Comparison of ENCODE assay signal across 20 cellular contexts in genomic region chr7:36305226-36305625, GRCh38.
DNase-seq lines count a peak whose midpoint lies in the region; ATAC-seq and TF ChIP-seq lines count a peak whose summit lies in the region.
"Had no signal": no experiment of that assay in that cellular context is flagged by ENCODE, and none has a peak within 500 bp of the region (broad histone marks: within the 10 kb centered on the region; RNA-seq: fewer than 3 reads in every experiment).

No MANE protein-coding gene starts in this region.

- TF ChIP-seq CTCF in HEK293 (tag by site-specific recombination; IDR thresholded peaks at IDR 0.05) (no peak), chondrocyte (IDR thresholded peaks at IDR 0.05) (no peak), GM10266 (IDR thresholded peaks at IDR 0.05; ENCODE audit: control insufficient read depth, insufficient read depth, low read depth, missing control alignments) (no peak)

- H3K36me3 ChIP-seq in H7 (replicated peaks; ENCODE audit: control insufficient read depth, insufficient read depth, low read length) (no peaks in the 10 kb centered on the region), HEK293 (ENCODE audit: control insufficient read depth in 2 of 2, insufficient read depth in 1 of 2, low read length in 2 of 2) (no peaks in the 10 kb centered on the region), trophoblast cell (ENCODE audit: control insufficient read depth in 1 of 2, insufficient read depth in 2 of 2, low read length in 2 of 2) (no peaks in the 10 kb centered on the region)
- H3K36me3 ChIP-seq: SJSA1 had no signal

- H4K8ac ChIP-seq in trophoblast cell (ENCODE audit: low read depth, low read length), result no peak overlapping the region

- no peaks in the 10 kb centered on the region for H3K36me3 Mint-ChIP-seq in chondrocyte (ENCODE audit: low read depth)
- H3K36me3 Mint-ChIP-seq: CD4-positive, CD25-positive, alpha-beta regulatory T cell; IgD-negative memory B cell had no signal

- peak overlapping the region; percentile 48 for H3K23ac ChIP-seq in trophoblast cell (ENCODE audit: low read length)

- no peak overlapping the region for H2AK5ac ChIP-seq in trophoblast cell (ENCODE audit: low read length)

- H4K12ac ChIP-seq in trophoblast cell (ENCODE audit: low read depth, low read length), result no peak overlapping the region

- H2BK120ac ChIP-seq in trophoblast cell (ENCODE audit: insufficient read depth, low read length, poor library complexity), result no peak overlapping the region

- CTCF ChIA-PET in HEK293 (lab: Yijun Ruan, JAX), result interaction anchor here (0.6 to 5.6 kb wide), 5 partner anchors 14 to 329 kb away, joined by 3 to 50 read pairs (median 6); no protein-coding TSS in a partner anchor

- no peak overlapping the region for H3K9ac ChIP-seq in trophoblast cell (ENCODE audit: low read length)

- H3K4me1 ChIP-seq in HEK293 (ENCODE audit: control insufficient read depth, insufficient read depth, low read length), result peaks cover 18% of the 10 kb centered on the region
- H3K4me1 ChIP-seq in trophoblast cell (ENCODE audit: control insufficient read depth in 1 of 2, insufficient read depth in 2 of 2, low read length in 2 of 2), result peaks cover 2 to 11% of the 10 kb centered on the region in 2 experiments

- no peak overlapping the region for H2BK5ac ChIP-seq in trophoblast cell (ENCODE audit: low read depth, low read length, poor library complexity)

- H4K91ac ChIP-seq in trophoblast cell (ENCODE audit: low read depth, low read length), result no peak overlapping the region

- H3K4me3 ChIP-seq in H7 (ENCODE audit: insufficient read depth, low read depth, low read length) (no peak overlapping the region), HEK293 (ENCODE audit: low read depth, low read length) (no peak overlapping the region), trophoblast cell (ENCODE audit: low read depth, low read length) (no peak overlapping the region)
- H3K4me3 ChIP-seq: SJSA1 had no signal

- H3K27me3 ChIP-seq in H7 (ENCODE audit: control insufficient read depth, insufficient read depth, low read length), result no peaks in the 10 kb centered on the region
- no peaks in the 10 kb centered on the region for H3K27me3 ChIP-seq in trophoblast cell (ENCODE audit: insufficient read depth, low read length)
- H3K27me3 ChIP-seq: SJSA1 had no signal

- DNase-seq in H7 (peak; percentile 2), chondrocyte (ENCODE audit: low spot score) (peak; percentile 74), trophoblast cell (no peak), GM10266 (ENCODE audit: extremely low spot score) (no peak), RPMI8226 (no peak)
- DNase-seq: CD4-positive, CD25-positive, alpha-beta regulatory T cell; EL; GF-D8; Kasumi-1; NCI-H1694; NCI-H2081; NCI-H2171; NCI-H345; NCI-H774; NK-92 treated with Interleukin-12 subunit alpha and Interleukin-12 subunit beta, amount 100 ng/mL, for 24 hours had no signal

- peaks cover 51% of the 10 kb centered on the region for H3K4me1 Mint-ChIP-seq in chondrocyte (ENCODE audit: low read depth)
- H3K4me1 Mint-ChIP-seq: IgD-negative memory B cell had no signal

- no peak overlapping the region for H3K4me3 Mint-ChIP-seq in chondrocyte (ENCODE audit: unreplicated experiment)
- H3K4me3 Mint-ChIP-seq: CD4-positive, CD25-positive, alpha-beta regulatory T cell; IgD-negative memory B cell had no signal

- no peak overlapping the region for H3K14ac ChIP-seq in trophoblast cell (ENCODE audit: low read length)

- no peak overlapping the region for H3K18ac ChIP-seq in trophoblast cell (ENCODE audit: low read length)

- H3K4me2 ChIP-seq in trophoblast cell (ENCODE audit: low read length), result no peak overlapping the region

- H3K79me2 ChIP-seq in trophoblast cell (ENCODE audit: control insufficient read depth, insufficient read depth, low read length, poor library complexity), result no peaks in the 10 kb centered on the region

- H3K9me3 ChIP-seq in HEK293 (ENCODE audit: control insufficient read depth, insufficient read depth, low read depth, low read length), result no peaks in the 10 kb centered on the region
- H3K9me3 ChIP-seq in trophoblast cell (ENCODE audit: insufficient read depth, low read depth, low read length), result peaks cover 3% of the 10 kb centered on the region
- H3K9me3 ChIP-seq: SJSA1 had no signal

- no peak overlapping the region for H2AFZ ChIP-seq in trophoblast cell (ENCODE audit: insufficient read depth, low read length, poor library complexity)

- H2BK12ac ChIP-seq in trophoblast cell (ENCODE audit: low read length), result no peak overlapping the region

- no peaks in the 10 kb centered on the region for H3K27me3 Mint-ChIP-seq in chondrocyte (ENCODE audit: low read depth)
- H3K27me3 Mint-ChIP-seq: CD4-positive, CD25-positive, alpha-beta regulatory T cell; IgD-negative memory B cell had no signal

- POLR2A ChIA-PET in HEK293 (lab: Yijun Ruan, JAX), result no interaction called here

- H3K79me1 ChIP-seq in trophoblast cell (ENCODE audit: low read length), result no peaks in the 10 kb centered on the region

- no peak for ATAC-seq in HG03469 (IDR thresholded peaks at IDR 0.05; ENCODE audit: unreplicated experiment)
- ATAC-seq: Panc1 had no signal

- H3K9me3 Mint-ChIP-seq in chondrocyte (ENCODE audit: low read depth), result no peaks in the 10 kb centered on the region
- H3K9me3 Mint-ChIP-seq: CD4-positive, CD25-positive, alpha-beta regulatory T cell; IgD-negative memory B cell had no signal

- H3K4ac ChIP-seq in trophoblast cell (ENCODE audit: low read depth, low read length), result no peak overlapping the region

- H3K27ac ChIP-seq in HEK293 (ENCODE audit: extremely low read depth, low read depth, low read length), result no peak overlapping the region
- no peak overlapping the region for H3K27ac ChIP-seq in trophoblast cell (ENCODE audit: low read depth, low read length)

- WGBS in trophoblast cell (ENCODE audit: extremely low coverage, insufficient coverage, insufficient read length), result no CpG with 5 or more reads among the region's 18 CpGs

- H3K27ac Mint-ChIP-seq in chondrocyte (ENCODE audit: unreplicated experiment), result peak overlapping the region; percentile 27
- H3K27ac Mint-ChIP-seq: IgD-negative memory B cell had no signal

TF ChIP-seq in HEK293, 187 proteins besides CTCF, POLR2A, EP300 and RAD21:
- TF ChIP-seq ZFHX2 (tag by site-specific recombination; conservative IDR thresholded peaks at IDR 0.05) (peak; percentile 38; the same call in 1 of the 2 replicates), ZNF510 (tag by site-specific recombination; IDR thresholded peaks at IDR 0.05; ENCODE audit: insufficient replicate concordance) (no peak)

Comparison
In these comparisons a context has a peak if more than half of its experiments do, and no peak if none do; other contexts are left out.
1. DNase-seq: peak in H7 (single experiment) and chondrocyte (single experiment); none in trophoblast cell (0 of 2), GM10266 (single experiment) and RPMI8226 (single experiment).